In the genomic region with DNA sequence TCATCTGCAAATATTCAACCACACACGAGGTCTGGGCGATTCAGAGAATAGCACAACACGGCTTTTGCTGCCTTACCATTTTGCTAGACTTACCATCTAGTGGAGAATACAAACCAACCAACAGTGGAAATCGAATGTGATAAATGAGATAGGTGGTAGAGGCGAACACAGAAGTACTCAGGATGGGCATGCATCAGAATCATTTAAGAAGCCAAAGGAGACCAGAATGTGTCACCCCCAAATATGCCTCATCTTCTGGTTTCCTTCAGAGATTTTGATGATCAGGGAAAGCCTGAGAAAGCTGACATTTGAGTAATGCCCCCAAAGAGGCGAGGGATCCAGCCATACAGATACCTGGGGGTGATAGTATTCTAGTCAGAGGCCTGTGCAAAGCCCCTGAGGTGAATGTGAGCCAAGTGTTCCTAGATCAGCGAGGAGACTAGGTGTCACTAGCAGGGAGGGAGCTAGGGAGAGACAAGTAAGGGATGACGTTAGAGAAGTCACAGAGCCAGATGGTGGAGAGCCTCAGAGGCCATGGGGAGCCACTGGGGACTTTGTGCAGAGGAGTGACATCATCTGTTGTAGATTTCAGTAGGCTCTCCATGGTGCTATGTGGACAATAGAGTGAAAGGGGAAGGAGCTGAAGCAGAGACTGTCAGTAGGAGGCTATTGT, we compare ENCODE assay signal across 8 cellular contexts. TPM values are rescaled to one million over a fixed set of nuclear protein-coding genes. Genes with fewer than 3 reads are reported as not detected.
DNase-seq lines count a peak whose midpoint lies in the region; ATAC-seq and TF ChIP-seq lines count a peak whose summit lies in the region.

No MANE protein-coding gene starts in this region.

- no peaks in the 10 kb centered on the region for H3K9me3 ChIP-seq in right atrium auricular region
- no peaks in the 10 kb centered on the region for H3K9me3 ChIP-seq in Peyer's patch
- H3K9me3 ChIP-seq in ovary: no peaks in the 10 kb centered on the region

- H3K27ac ChIP-seq in right atrium auricular region (peak overlapping the region in 1 of 2 donors; percentile 75), Peyer's patch (peak overlapping the region; percentile 23 to 87 (median 78)), ovary (no peak overlapping the region)

- WGBS in ovary, 3 donors: 54 to 60% (median 59%) methylated on average over 8 of the region's 8 CpGs

- peak; percentile 14 for ATAC-seq in Right ventricle myocardium superior (ENCODE audit: poor library complexity)
- no peak for ATAC-seq in HG03521 (IDR thresholded peaks at IDR 0.05; ENCODE audit: unreplicated experiment)

- H3K4me3 ChIP-seq in right atrium auricular region: peak overlapping the region in 1 of 2 donors; percentile 57
- peak overlapping the region in 1 of 4 donors; percentile 60 for H3K4me3 ChIP-seq in Peyer's patch
- H3K4me3 ChIP-seq in epithelial cell of esophagus (ENCODE audit: low read length): peak overlapping the region; percentile 56
- H3K4me3 ChIP-seq in ovary: no peak overlapping the region

- TF ChIP-seq EP300 in ovary (IDR thresholded peaks at IDR 0.05): no peak

- H3K27me3 ChIP-seq in right atrium auricular region (peaks cover 0 to 5% of the 10 kb centered on the region in 2 donors), Peyer's patch (no peaks in the 10 kb centered on the region), ovary (no peaks in the 10 kb centered on the region)

- no peaks in the 10 kb centered on the region for H3K4me1 ChIP-seq in right atrium auricular region
- peaks cover 0 to 3% (median 0%) of the 10 kb centered on the region in 4 donors for H3K4me1 ChIP-seq in Peyer's patch
- H3K4me1 ChIP-seq in ovary (ENCODE audit: insufficient read depth): no peaks in the 10 kb centered on the region

- DNase-seq in Right ventricle myocardium superior (no peak), right atrium auricular region (ENCODE audit: low spot score) (no peak), Peyer's patch (no peak), epithelial cell of esophagus (ENCODE audit: low read depth) (peak; percentile 5), ovary (no peak), head of caudate nucleus (no peak)
- DNase-seq in stimulated activated CD4-positive, alpha-beta T cell treated with anti-CD3 and anti-CD28 coated beads, Interleukin-2, amount 100 ng/mL, for 48 hours: peak; percentile 15 to 21

- TF ChIP-seq CTCF in right atrium auricular region (IDR thresholded peaks at IDR 0.05) (no peak), Peyer's patch (IDR thresholded peaks at IDR 0.05) (no peak), epithelial cell of esophagus (IDR thresholded peaks at IDR 0.05; ENCODE audit: insufficient read depth, low read depth, low read length, missing control alignments) (no peak), ovary (IDR thresholded peaks at IDR 0.05) (no peak)

- H3K36me3 ChIP-seq in right atrium auricular region: no peaks in the 10 kb centered on the region
- H3K36me3 ChIP-seq in Peyer's patch: no peaks in the 10 kb centered on the region
- no peaks in the 10 kb centered on the region for H3K36me3 ChIP-seq in ovary

- intact Hi-C loops in Right ventricle myocardium superior (cut with DNase I) (no loop called here), ovary (cut with DNase I) (no loop called here), head of caudate nucleus (cut with DNase I) (no loop called here)

- TF ChIP-seq POLR2A in Peyer's patch (IDR thresholded peaks at IDR 0.05) (no peak), ovary (IDR thresholded peaks at IDR 0.05) (no peak)

RNA-seq across cellular contexts. Expression of a gene that starts 1.7 kb away (rescaled TPM):
- total RNA-seq in Right ventricle myocardium superior (17.9 TPM), right atrium auricular region (10 to 100 TPM; 10.2 to 21.0 TPM), Peyer's patch (10 to 100 TPM; 13.3 to 58.6 (median 18.7) TPM), ovary (10 to 100 TPM; 11.9 to 20.4 (median 18.1) TPM)
- 10 to 100 TPM in 1 of 2 donors, 1 to 10 TPM in 1; 7.9 to 22.7 TPM for polyA plus RNA-seq in ovary

Comparison
In these comparisons a context has a peak if more than half of its experiments do, and no peak if none do; other contexts are left out.
1. DNase-seq: peak in epithelial cell of esophagus (single experiment) and stimulated activated CD4-positive, alpha-beta T cell treated with anti-CD3 and anti-CD28 coated beads, Interleukin-2, amount 100 ng/mL, for 48 hours (2 of 2); none in Right ventricle myocardium superior (single experiment), right atrium auricular region (single experiment), Peyer's patch (0 of 3), ovary (0 of 5) and head of caudate nucleus (0 of 42).
2. H3K27ac ChIP-seq: peak in Peyer's patch (4 of 4); none in ovary (0 of 2).